Comparison of ENCODE assay signal across 8 cellular contexts in the genomic region with DNA sequence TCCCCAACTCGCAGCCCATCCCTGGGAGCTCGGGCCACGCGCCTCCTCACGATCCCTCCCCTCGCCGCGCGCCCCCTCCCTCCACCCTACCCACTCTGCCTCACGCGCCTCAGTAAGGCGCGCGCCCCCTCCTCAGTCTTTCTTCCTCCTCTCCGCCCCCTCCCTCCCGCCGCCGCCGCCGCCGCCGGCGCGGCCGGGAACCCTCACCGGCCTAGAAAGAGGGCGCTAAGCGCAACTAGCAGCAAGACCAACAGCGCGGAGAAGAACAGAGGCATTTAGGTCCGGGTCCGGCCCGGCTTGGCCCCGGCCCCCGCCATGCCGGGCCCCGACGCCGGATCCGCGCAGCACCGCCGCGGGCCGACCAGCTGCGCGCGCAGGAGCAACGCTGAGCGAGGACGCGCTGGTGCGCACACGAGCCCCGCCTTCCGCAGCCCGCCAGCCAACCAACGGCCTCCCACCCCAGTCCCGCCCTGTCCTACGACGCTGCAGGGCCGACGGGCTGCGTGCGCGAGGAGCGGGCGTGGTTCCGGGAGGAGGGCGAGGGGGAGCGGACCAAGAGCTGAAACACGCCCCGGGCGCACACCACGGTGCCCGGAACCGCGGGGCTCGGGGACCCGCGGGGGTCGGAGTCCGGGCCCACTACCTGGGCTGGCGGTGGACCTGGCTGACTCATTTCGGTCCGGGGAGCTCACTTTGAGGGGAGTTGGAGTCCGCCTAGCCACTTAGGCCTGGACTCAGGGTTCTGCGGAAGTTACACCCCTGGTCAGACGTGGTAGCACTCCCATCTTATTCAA. TPM values are rescaled to one million over a fixed set of nuclear protein-coding genes. Genes with fewer than 3 reads are reported as not detected.
A peak's percentile ranks its signal among the peaks of the same experiment; 100 is the strongest.
DNase-seq lines count a peak whose midpoint lies in the region; ATAC-seq and TF ChIP-seq lines count a peak whose summit lies in the region.

A gene (minus strand): TSS at position 377 of the 794 bp plus-strand sequence. CDS start 102 bp downstream, at position 275.

- no peak for TF ChIP-seq CTCF in AG09319 (IDR thresholded peaks at IDR 0.05; ENCODE audit: low read depth, low read length)

- peak; percentile 80 for ATAC-seq in GM19043 (IDR thresholded peaks at IDR 0.05; ENCODE audit: low read depth, unreplicated experiment)
- peak; percentile 94 for ATAC-seq in HG03354 (IDR thresholded peaks at IDR 0.05; ENCODE audit: poor library complexity, severe bottlenecking, unreplicated experiment)

- DNase-seq in AG09319 (ENCODE audit: extremely low read depth, low read depth) (peak; percentile 86), NCI-H510A (lab: John Stamatoyannopoulos, UW) (peak; percentile 90), cerebellum (ENCODE audit: low spot score) (peak; percentile 98), kidney glomerular epithelial cell (lab: John Stamatoyannopoulos, UW) (peak; percentile 90)
- peak; percentile 89 to 93 for DNase-seq in activated CD4-positive, alpha-beta T cell treated with anti-CD3 and anti-CD28 coated beads for 24 hours (ENCODE audit: low read depth in 2 of 2)
- DNase-seq in stimulated activated CD4-positive, alpha-beta T cell treated with anti-CD3 and anti-CD28 coated beads, Interleukin-15, amount 100 ng/mL, for 48 hours (ENCODE audit: low read depth in 2 of 2), result peak; percentile 92 to 96

RNA-seq across cellular contexts. Expression of the gene that starts here (rescaled TPM):
- total RNA-seq in cerebellum, result 115 TPM

Comparison
In these comparisons a context has a peak if more than half of its experiments do, and no peak if none do; other contexts are left out.
1. Peak in every context shown above with its lines: DNase-seq and ATAC-seq.